1 cellular context compared by ENCODE assay signal in the genomic region with DNA sequence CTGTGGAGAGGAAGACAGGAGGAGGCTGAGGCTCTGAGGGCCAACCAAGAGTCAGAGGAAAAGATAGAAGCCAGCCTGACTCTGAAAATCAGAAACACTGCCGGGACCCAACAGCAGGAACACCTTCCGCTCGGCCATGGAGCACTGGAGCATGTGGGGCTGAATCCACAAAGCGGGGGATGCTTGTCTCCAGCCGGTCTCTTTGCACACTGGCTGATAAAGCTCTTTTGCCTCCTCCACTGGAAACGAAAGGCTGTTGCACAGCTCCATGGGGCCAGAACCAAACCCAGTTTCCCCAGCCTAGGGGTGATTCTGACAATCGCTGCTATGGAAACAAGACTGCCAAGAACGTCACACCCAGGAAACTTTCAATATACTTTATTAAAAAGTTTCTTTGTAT.
TF ChIP-seq lines count a peak whose summit lies in the region.

No MANE protein-coding gene starts in this region.

TF ChIP-seq in H1, 55 proteins besides CTCF, POLR2A, EP300 and RAD21:
- TF ChIP-seq, protein P1, sequence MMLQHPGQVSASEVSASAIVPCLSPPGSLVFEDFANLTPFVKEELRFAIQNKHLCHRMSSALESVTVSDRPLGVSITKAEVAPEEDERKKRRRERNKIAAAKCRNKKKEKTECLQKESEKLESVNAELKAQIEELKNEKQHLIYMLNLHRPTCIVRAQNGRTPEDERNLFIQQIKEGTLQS (IDR thresholded peaks at IDR 0.05; ENCODE audit: insufficient read depth, low read depth, low read length) = no peak
